In genomic region chr16:46848768-46849764, GRCh38 we compare ENCODE assay signal across 25 cellular contexts.
"Had no signal": no experiment of that assay in that cellular context is flagged by ENCODE, and none has a peak within 500 bp of the region (broad histone marks: within the 10 kb centered on the region; RNA-seq: fewer than 3 reads in every experiment).

No MANE protein-coding gene starts in this region.

- H3K4me3 ChIP-seq: heart right ventricle, pancreas, prostate gland, sigmoid colon, stomach, thyroid gland, upper lobe of right lung had no signal

- H3K27ac ChIP-seq: foreskin keratinocyte, heart right ventricle, pancreas, prostate gland, sigmoid colon, stomach, thyroid gland, upper lobe of right lung had no signal

- H3K9me3 ChIP-seq: heart right ventricle, pancreas, prostate gland, sigmoid colon, stomach, thyroid gland, upper lobe of right lung had no signal

- DNase-seq: activated CD4-positive, alpha-beta T cell treated with anti-CD3 and anti-CD28 coated beads for 4 hours; activated CD4-positive, alpha-beta T cell treated with anti-CD3 and anti-CD28 coated beads, Interleukin-2, amount 50 U/mL, for 4 hours; activated CD8-positive, alpha-beta memory T cell treated with anti-CD3 and anti-CD28 coated beads, Interleukin-2, amount 50 U/mL, for 48 hours; activated gamma-delta T cell; activated naive CD4-positive, alpha-beta T cell treated with anti-CD3 and anti-CD28 coated beads, Interleukin-2, amount 50 U/mL, for 16 hours; activated T-cell treated with anti-CD3 and anti-CD28 coated beads, Interleukin-2, amount 50 U/mL, for 24 hours; amygdala; endodermal cell; foreskin keratinocyte; heart right ventricle; left ventricle myocardium superior; naive B cell; nephron progenitor cell; nucleus accumbens; pancreas; retina; sigmoid colon; small intestine; stimulated activated CD4-positive, alpha-beta T cell treated with anti-CD3 and anti-CD28 coated beads, Interleukin-1b, Interleukin-23, amount 100 ng/mL, for 48 hours; stimulated activated naive B cell treated with anti-CD40 and anti-IgM and Interleukin-4, amounts not matched to agents 10 μg/mL and 1 μg/mL and 100 μg/mL, for 72 hours; stomach; thyroid gland; upper lobe of right lung had no signal

- H3K27me3 ChIP-seq: pancreas, thyroid gland had no signal

- ATAC-seq: esophagus mucosa; foreskin keratinocyte; heart right ventricle; left ventricle myocardium superior; pancreas; stimulated activated naive B cell treated with anti-CD40 and anti-IgM and Interleukin-4, amounts not matched to agents 10 μg/mL and 1 μg/mL and 100 μg/mL, for 72 hours; upper lobe of right lung had no signal

- H3K4me1 ChIP-seq: foreskin keratinocyte, heart right ventricle, pancreas, prostate gland, thyroid gland, upper lobe of right lung had no signal

- H3K36me3 ChIP-seq: heart right ventricle, pancreas, prostate gland, sigmoid colon, stomach, thyroid gland, upper lobe of right lung had no signal
